1 cellular context compared by ENCODE assay signal in the genomic region with DNA sequence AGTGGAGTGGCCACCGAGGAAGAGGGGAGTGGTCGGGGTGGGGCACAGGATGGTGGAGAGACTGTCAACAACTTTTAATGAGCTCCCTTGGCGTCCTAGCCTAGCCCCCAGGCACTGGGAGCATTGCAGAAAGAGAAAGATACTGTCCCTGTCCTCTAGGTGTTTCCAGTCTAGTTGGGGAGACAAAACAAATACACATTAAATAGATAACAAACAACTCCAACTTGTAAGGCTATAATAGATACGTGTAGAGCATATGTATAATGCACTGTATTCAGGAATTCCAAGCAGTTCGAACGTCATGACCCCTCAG.
TF ChIP-seq lines count a peak whose summit lies in the region.

No MANE protein-coding gene starts in this region.

TF ChIP-seq in HEK293, 187 proteins besides CTCF, POLR2A, EP300 and RAD21 (continued from another document):
- TF ChIP-seq, protein P1, sequence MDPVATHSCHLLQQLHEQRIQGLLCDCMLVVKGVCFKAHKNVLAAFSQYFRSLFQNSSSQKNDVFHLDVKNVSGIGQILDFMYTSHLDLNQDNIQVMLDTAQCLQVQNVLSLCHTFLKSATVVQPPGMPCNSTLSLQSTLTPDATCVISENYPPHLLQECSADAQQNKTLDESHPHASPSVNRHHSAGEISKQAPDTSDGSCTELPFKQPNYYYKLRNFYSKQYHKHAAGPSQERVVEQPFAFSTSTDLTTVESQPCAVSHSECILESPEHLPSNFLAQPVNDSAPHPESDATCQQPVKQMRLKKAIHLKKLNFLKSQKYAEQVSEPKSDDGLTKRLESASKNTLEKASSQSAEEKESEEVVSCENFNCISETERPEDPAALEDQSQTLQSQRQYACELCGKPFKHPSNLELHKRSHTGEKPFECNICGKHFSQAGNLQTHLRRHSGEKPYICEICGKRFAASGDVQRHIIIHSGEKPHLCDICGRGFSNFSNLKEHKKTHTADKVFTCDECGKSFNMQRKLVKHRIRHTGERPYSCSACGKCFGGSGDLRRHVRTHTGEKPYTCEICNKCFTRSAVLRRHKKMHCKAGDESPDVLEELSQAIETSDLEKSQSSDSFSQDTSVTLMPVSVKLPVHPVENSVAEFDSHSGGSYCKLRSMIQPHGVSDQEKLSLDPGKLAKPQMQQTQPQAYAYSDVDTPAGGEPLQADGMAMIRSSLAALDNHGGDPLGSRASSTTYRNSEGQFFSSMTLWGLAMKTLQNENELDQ (tag by site-specific recombination; IDR thresholded peaks at IDR 0.05; ENCODE audit: low read depth), result no peak
- TF ChIP-seq YY1 (tag by site-specific recombination; IDR thresholded peaks at IDR 0.05) (no peak), ZNF350 (tag by site-specific recombination; IDR thresholded peaks at IDR 0.05) (no peak), KLF1 (tag by site-specific recombination; IDR thresholded peaks at IDR 0.05) (peak; percentile 99), ZNF366 (tag by site-specific recombination; conservative IDR thresholded peaks at IDR 0.05) (no peak), ZNF521 (tag by site-specific recombination; IDR thresholded peaks at IDR 0.05) (no peak), ZBTB17 (tag by site-specific recombination; IDR thresholded peaks at IDR 0.05) (no peak), SP3 (tag by site-specific recombination; IDR thresholded peaks at IDR 0.05) (peak; percentile 7; the same call in 1 of the 2 replicates), HOXA7 (CRISPR knock-in tag; IDR thresholded peaks at IDR 0.05; ENCODE audit: borderline replicate concordance) (no peak), WT1 (tag by site-specific recombination; IDR thresholded peaks at IDR 0.05) (no peak), FEZF1 (tag by site-specific recombination; IDR thresholded peaks at IDR 0.05) (no peak), RBAK (tag by site-specific recombination; IDR thresholded peaks at IDR 0.05) (no peak), GLIS2 (tag by site-specific recombination; IDR thresholded peaks at IDR 0.05) (0 out of 2 replicates have a peak, but pooled peaks have one; percentile 46), ZNF830 (tag by site-specific recombination; IDR thresholded peaks at IDR 0.05; ENCODE audit: low read depth) (no peak), ZNF596 (tag by site-specific recombination; IDR thresholded peaks at IDR 0.05) (no peak), EGR2 (tag by site-specific recombination; IDR thresholded peaks at IDR 0.05; ENCODE audit: low read depth) (no peak)
- TF ChIP-seq, protein P2, sequence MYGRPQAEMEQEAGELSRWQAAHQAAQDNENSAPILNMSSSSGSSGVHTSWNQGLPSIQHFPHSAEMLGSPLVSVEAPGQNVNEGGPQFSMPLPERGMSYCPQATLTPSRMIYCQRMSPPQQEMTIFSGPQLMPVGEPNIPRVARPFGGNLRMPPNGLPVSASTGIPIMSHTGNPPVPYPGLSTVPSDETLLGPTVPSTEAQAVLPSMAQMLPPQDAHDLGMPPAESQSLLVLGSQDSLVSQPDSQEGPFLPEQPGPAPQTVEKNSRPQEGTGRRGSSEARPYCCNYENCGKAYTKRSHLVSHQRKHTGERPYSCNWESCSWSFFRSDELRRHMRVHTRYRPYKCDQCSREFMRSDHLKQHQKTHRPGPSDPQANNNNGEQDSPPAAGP (tag by site-specific recombination; IDR thresholded peaks at IDR 0.05), result 0 out of 2 replicates have a peak, but pooled peaks have one; percentile 24
- TF ChIP-seq, protein P3, sequence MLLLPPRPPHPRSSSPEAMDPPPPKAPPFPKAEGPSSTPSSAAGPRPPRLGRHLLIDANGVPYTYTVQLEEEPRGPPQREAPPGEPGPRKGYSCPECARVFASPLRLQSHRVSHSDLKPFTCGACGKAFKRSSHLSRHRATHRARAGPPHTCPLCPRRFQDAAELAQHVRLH (tag by site-specific recombination; IDR thresholded peaks at IDR 0.05), result no peak
- TF ChIP-seq, protein P4, sequence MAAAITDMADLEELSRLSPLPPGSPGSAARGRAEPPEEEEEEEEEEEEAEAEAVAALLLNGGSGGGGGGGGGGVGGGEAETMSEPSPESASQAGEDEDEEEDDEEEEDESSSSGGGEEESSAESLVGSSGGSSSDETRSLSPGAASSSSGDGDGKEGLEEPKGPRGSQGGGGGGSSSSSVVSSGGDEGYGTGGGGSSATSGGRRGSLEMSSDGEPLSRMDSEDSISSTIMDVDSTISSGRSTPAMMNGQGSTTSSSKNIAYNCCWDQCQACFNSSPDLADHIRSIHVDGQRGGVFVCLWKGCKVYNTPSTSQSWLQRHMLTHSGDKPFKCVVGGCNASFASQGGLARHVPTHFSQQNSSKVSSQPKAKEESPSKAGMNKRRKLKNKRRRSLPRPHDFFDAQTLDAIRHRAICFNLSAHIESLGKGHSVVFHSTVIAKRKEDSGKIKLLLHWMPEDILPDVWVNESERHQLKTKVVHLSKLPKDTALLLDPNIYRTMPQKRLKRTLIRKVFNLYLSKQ (tag by site-specific recombination; IDR thresholded peaks at IDR 0.05; ENCODE audit: borderline replicate concordance), result no peak
- TF ChIP-seq, protein P5, sequence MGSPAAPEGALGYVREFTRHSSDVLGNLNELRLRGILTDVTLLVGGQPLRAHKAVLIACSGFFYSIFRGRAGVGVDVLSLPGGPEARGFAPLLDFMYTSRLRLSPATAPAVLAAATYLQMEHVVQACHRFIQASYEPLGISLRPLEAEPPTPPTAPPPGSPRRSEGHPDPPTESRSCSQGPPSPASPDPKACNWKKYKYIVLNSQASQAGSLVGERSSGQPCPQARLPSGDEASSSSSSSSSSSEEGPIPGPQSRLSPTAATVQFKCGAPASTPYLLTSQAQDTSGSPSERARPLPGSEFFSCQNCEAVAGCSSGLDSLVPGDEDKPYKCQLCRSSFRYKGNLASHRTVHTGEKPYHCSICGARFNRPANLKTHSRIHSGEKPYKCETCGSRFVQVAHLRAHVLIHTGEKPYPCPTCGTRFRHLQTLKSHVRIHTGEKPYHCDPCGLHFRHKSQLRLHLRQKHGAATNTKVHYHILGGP (tag by site-specific recombination; IDR thresholded peaks at IDR 0.05), result no peak
